In genomic region chr10:47368431-47369180, GRCh38 we compare ENCODE assay signal across 1 cellular context.
TF ChIP-seq lines count a peak whose summit lies in the region.

No MANE protein-coding gene starts in this region.

TF ChIP-seq in WTC11, 78 proteins besides CTCF, POLR2A, EP300 and RAD21:
- TF ChIP-seq, protein P1, sequence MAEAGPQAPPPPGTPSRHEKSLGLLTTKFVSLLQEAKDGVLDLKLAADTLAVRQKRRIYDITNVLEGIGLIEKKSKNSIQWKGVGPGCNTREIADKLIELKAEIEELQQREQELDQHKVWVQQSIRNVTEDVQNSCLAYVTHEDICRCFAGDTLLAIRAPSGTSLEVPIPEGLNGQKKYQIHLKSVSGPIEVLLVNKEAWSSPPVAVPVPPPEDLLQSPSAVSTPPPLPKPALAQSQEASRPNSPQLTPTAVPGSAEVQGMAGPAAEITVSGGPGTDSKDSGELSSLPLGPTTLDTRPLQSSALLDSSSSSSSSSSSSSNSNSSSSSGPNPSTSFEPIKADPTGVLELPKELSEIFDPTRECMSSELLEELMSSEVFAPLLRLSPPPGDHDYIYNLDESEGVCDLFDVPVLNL (CRISPR knock-in tag; IDR thresholded peaks at IDR 0.05; ENCODE audit: borderline replicate concordance, low read depth), result no peak
